Comparison of ENCODE assay signal across 8 cellular contexts in the genomic region with DNA sequence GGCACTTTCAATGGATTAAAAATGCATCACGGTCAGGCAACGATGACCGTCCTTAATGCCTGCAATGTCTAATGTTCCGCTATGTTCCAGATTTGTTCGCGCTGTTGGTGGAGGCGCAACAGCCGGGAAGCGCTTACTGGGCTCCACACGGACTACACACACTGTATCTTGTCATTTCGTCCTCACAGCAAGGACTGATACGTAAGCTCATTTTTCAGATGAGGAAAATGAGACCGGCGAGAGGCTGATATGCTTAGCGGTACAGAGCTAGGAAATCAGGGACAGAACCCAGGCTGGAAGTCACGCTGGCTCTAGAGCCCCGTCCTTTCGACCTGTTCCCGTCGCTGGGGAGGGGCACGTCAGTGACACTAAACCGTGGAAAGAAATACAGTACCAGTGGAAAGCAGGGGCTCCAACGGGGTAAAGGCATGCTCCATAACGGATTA. TPM values are rescaled to one million over a fixed set of nuclear protein-coding genes. Genes with fewer than 3 reads are reported as not detected.
DNase-seq lines count a peak whose midpoint lies in the region; ATAC-seq and TF ChIP-seq lines count a peak whose summit lies in the region.

No MANE protein-coding gene starts in this region.

- H3K9me3 ChIP-seq in hepatocyte (ENCODE audit: low read depth): no peaks in the 10 kb centered on the region

- peak overlapping the region; percentile 41 for H3K9ac ChIP-seq in rectal smooth muscle tissue (ENCODE audit: low read length)

- DNase-seq in EL: peak; percentile 43
- DNase-seq in HT-29 (ENCODE audit: low spot score): peak; percentile 40
- peak; percentile 57 for DNase-seq in RPMI7951 (ENCODE audit: low read depth)
- peak; percentile 69 for DNase-seq in astrocyte of the hippocampus (ENCODE audit: low read depth, low spot score)
- peak; percentile 42 for DNase-seq in hepatocyte (ENCODE audit: low spot score)
- DNase-seq in amniotic stem cell (lab: John Stamatoyannopoulos, UW): no peak

- peak overlapping the region; percentile 90 for H3K4me2 ChIP-seq in hepatocyte

- no peak for TF ChIP-seq CTCF in hepatocyte (IDR thresholded peaks at IDR 0.05; ENCODE audit: poor library complexity)

- H3K9me2 ChIP-seq in hepatocyte (replicated peaks; ENCODE audit: insufficient read depth): no peaks in the 10 kb centered on the region

- no peaks in the 10 kb centered on the region for H3K27me3 ChIP-seq in hepatocyte
- H3K27me3 ChIP-seq in rectal smooth muscle tissue (ENCODE audit: control insufficient read depth, insufficient read depth, low read length): no peaks in the 10 kb centered on the region

- 1% methylated on average over 24 of the region's 24 CpGs for WGBS in hepatocyte (ENCODE audit: low lambda C conversion rate, missing lambda C conversion rate)

- no peaks in the 10 kb centered on the region for H3K4me1 ChIP-seq in hepatocyte (ENCODE audit: insufficient read depth)
- peaks cover 3% of the 10 kb centered on the region for H3K4me1 ChIP-seq in rectal smooth muscle tissue (ENCODE audit: control insufficient read depth, insufficient read depth, low read length)

- peak; percentile 27 for ATAC-seq in GM21423 (IDR thresholded peaks at IDR 0.05; ENCODE audit: unreplicated experiment)

- H2AFZ ChIP-seq in hepatocyte: peak overlapping the region; percentile 93

- no peaks in the 10 kb centered on the region for H3K36me3 ChIP-seq in hepatocyte (replicated peaks; ENCODE audit: insufficient read depth, low read depth)
- H3K36me3 ChIP-seq in rectal smooth muscle tissue (ENCODE audit: control insufficient read depth, insufficient read depth, low read length): no peaks in the 10 kb centered on the region

- peak overlapping the region; percentile 73 for H3K4me3 ChIP-seq in hepatocyte
- H3K4me3 ChIP-seq in rectal smooth muscle tissue (ENCODE audit: low read length): peak overlapping the region; percentile 69

- H4K20me1 ChIP-seq in hepatocyte (ENCODE audit: insufficient read depth, poor library complexity, severe bottlenecking): no peaks in the 10 kb centered on the region

- H3K79me2 ChIP-seq in hepatocyte: no peaks in the 10 kb centered on the region

- H3K27ac ChIP-seq in hepatocyte (peak overlapping the region; percentile 93), rectal smooth muscle tissue (ENCODE audit: low read depth, low read length) (peak overlapping the region; percentile 82)

RNA-seq across cellular contexts. Expression of a gene that starts 0.7 kb away (rescaled TPM):
- 0.94 and 1.4 TPM in 2 replicates for total RNA-seq in HT-29 (2014; rRNA removed; shearing (Covaris generic))
- total RNA-seq in RPMI7951 (2014; rRNA removed; shearing (Covaris generic)): 2.5 and 2.7 TPM in 2 replicates
- 7.4 and 9.7 TPM in 2 replicates for total RNA-seq in hepatocyte
- polyA plus RNA-seq in hepatocyte: 8.7 TPM in 2 replicates
